In the genomic region with DNA sequence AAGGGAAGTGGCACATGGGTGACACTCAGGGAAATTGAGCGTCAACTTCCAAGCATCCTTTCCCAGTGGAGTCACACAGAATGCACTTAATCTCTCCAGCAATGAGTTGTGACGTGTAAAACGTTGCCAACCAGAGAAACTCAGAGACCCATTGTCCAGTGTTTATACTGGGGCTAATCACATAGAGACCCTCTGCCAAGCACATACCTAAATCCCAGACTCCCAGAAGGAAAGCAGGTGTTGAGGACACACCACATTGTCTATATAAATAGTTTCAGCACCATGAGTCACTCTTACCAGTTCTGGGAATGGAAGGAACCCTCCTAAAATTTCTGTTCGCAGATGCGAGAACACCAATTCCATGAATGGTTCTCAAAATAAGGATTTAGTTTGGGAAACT, we compare ENCODE assay signal across 28 cellular contexts.
"Had no signal": no experiment of that assay in that cellular context is flagged by ENCODE, and none has a peak within 500 bp of the region (broad histone marks: within the 10 kb centered on the region; RNA-seq: fewer than 3 reads in every experiment).

No MANE protein-coding gene starts in this region.

- H3K27ac ChIP-seq: adrenal gland, cardiac muscle cell, KMS-11, SJSA1 had no signal

- H3K36me3 Mint-ChIP-seq: activated naive CD4-positive, alpha-beta T cell treated with anti-CD3 and anti-CD28 coated beads, Interleukin-2, amount 50 U/mL, for 72 hours had no signal

- H3K4me2 ChIP-seq: KMS-11, SK-N-SH had no signal

- H3K27ac Mint-ChIP-seq: activated CD4-positive, alpha-beta T cell treated with anti-CD3 and anti-CD28 coated beads, Interleukin-2, amount 10 ng/mL, durations not matched to agents 24 days and 14 days; activated CD8-positive, alpha-beta T cell treated with anti-CD3 and anti-CD28 coated beads, Interleukin-2, amount 10 ng/mL, durations not matched to agents 7 days and 5 days; activated naive CD4-positive, alpha-beta T cell treated with anti-CD3 and anti-CD28 coated beads, Interleukin-2, amount 50 U/mL, for 72 hours; activated T-cell treated with anti-CD3 and anti-CD28 coated beads, Interleukin-2, amount 50 U/mL, for 24 hours; activated T-helper 2 cell treated with anti-CD3 and anti-CD28 coated beads, Interferon-gamma antibody, Interleukin-2, Interleukin-4, amounts not matched to agents 10 μg/mL and 5 μg/mL and 100 μg/mL, durations not matched to agents 14 hours and 24 hours and 36 hours; T-helper 1 cell treated with Interleukin-12 subunit alpha and Interleukin-12 subunit beta and Interleukin-4 antibody, amounts not matched to agents 30 μg/mL and 1 μg/mL, for 36 hours; T-helper 2 cell treated with Interferon-gamma antibody and Interleukin-4, amounts not matched to agents 5 μg/mL and 100 μg/mL, for 36 hours had no signal

- H3K4me3 ChIP-seq: adrenal gland, cardiac muscle cell, SJSA1 had no signal

- H3K4me1 Mint-ChIP-seq: activated CD4-positive, alpha-beta T cell treated with anti-CD3 and anti-CD28 coated beads, Interleukin-2, amount 10 ng/mL, durations not matched to agents 24 days and 14 days; central memory CD8-positive, alpha-beta T cell had no signal

- DNase-seq: activated CD4-positive, alpha-beta T cell treated with anti-CD3 and anti-CD28 coated beads, Interleukin-2, amount 10 ng/mL, durations not matched to agents 24 days and 14 days; activated CD4-positive, alpha-beta T cell treated with anti-CD3 and anti-CD28 coated beads, Interleukin-2, amount 50 U/mL, for 48 hours; activated CD8-positive, alpha-beta T cell treated with anti-CD3 and anti-CD28 coated beads, Interleukin-2, amount 10 ng/mL, durations not matched to agents 7 days and 5 days; activated gamma-delta T cell; activated naive CD4-positive, alpha-beta T cell treated with Interleukin-2 at 50 U/mL for 16 hours; activated T-cell treated with anti-CD3 and anti-CD28 coated beads, Interleukin-2, amount 50 U/mL, for 24 hours; adrenal gland; anterior cingulate cortex; NCI-H1092 treated with DMSO at 0.1 percent for 48 hours; NCI-H1417; NCI-H146; NCI-H187; NCI-H2029 treated with DMSO at 0.1 percent for 48 hours; NCI-H2107; NCI-H2171; NCI-H510A treated with DMSO at 0.1 percent for 48 hours; NCI-H526 treated with DMSO at 0.1 percent for 48 hours; OCI-M1; SHP77; SK-N-SH had no signal

- H3K9me3 ChIP-seq: adrenal gland, SJSA1, SK-N-SH had no signal

- H3K36me3 ChIP-seq: adrenal gland, cardiac muscle cell, SJSA1 had no signal

- H3K4me1 ChIP-seq: adrenal gland, SJSA1 had no signal

- H3K27me3 ChIP-seq: adrenal gland, cardiac muscle cell, SJSA1 had no signal

- ATAC-seq: activated CD8-positive, alpha-beta T cell treated with anti-CD3 and anti-CD28 coated beads, Interleukin-2, amount 10 ng/mL, durations not matched to agents 7 days and 5 days; activated naive CD4-positive, alpha-beta T cell treated with anti-CD3 and anti-CD28 coated beads, Interleukin-2, amount 50 U/mL, for 72 hours had no signal

- H3K9me3 Mint-ChIP-seq: activated CD4-positive, alpha-beta T cell treated with anti-CD3 and anti-CD28 coated beads, Interleukin-2, amount 10 ng/mL, durations not matched to agents 24 days and 14 days; activated naive CD4-positive, alpha-beta T cell treated with anti-CD3 and anti-CD28 coated beads, Interleukin-2, amount 50 U/mL, for 72 hours; activated T-cell treated with anti-CD3 and anti-CD28 coated beads, Interleukin-2, amount 50 U/mL, for 24 hours; activated T-helper 2 cell treated with anti-CD3 and anti-CD28 coated beads, Interferon-gamma antibody, Interleukin-2, Interleukin-4, amounts not matched to agents 10 μg/mL and 5 μg/mL and 100 μg/mL, durations not matched to agents 14 hours and 24 hours and 36 hours; central memory CD8-positive, alpha-beta T cell; T-helper 1 cell treated with Interleukin-12 subunit alpha and Interleukin-12 subunit beta and Interleukin-4 antibody, amounts not matched to agents 30 μg/mL and 1 μg/mL, for 36 hours; T-helper 2 cell treated with Interferon-gamma antibody and Interleukin-4, amounts not matched to agents 5 μg/mL and 100 μg/mL, for 36 hours had no signal

- H3K9me2 ChIP-seq: SK-N-SH had no signal

- H3K9ac ChIP-seq: KMS-11, SK-N-SH had no signal

- H3K4me3 Mint-ChIP-seq: activated CD4-positive, alpha-beta T cell treated with anti-CD3 and anti-CD28 coated beads, Interleukin-2, amount 10 ng/mL, durations not matched to agents 24 days and 14 days; activated CD8-positive, alpha-beta T cell treated with anti-CD3 and anti-CD28 coated beads, Interleukin-2, amount 10 ng/mL, durations not matched to agents 7 days and 5 days; activated T-cell treated with anti-CD3 and anti-CD28 coated beads, Interleukin-2, amount 50 U/mL, for 24 hours; central memory CD8-positive, alpha-beta T cell; T-helper 1 cell treated with Interleukin-12 subunit alpha and Interleukin-12 subunit beta and Interleukin-4 antibody, amounts not matched to agents 30 μg/mL and 1 μg/mL, for 36 hours; T-helper 2 cell treated with Interferon-gamma antibody and Interleukin-4, amounts not matched to agents 5 μg/mL and 100 μg/mL, for 36 hours had no signal
